Comparison of ENCODE assay signal across 8 cellular contexts in the genomic region with DNA sequence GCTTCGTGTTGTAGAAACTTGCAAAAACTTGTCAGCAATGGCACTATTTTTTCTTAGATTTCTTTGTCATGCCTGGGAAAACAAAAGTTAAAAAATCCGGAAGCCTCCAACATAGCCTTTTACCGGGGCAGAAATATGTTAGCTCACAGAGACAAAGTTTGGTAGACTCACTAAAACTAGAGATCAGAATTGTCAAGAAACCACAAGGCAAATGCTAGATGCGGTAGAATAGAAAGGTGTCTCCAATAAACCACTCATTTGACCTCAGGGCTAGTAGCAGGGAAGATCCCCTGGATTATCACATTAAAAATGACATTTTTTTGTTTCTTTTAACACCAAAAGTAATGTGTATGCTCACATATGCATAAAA. TPM values are rescaled to one million over a fixed set of nuclear protein-coding genes. Genes with fewer than 3 reads are reported as not detected.
DNase-seq lines count a peak whose midpoint lies in the region; ATAC-seq and TF ChIP-seq lines count a peak whose summit lies in the region.

No MANE protein-coding gene starts in this region.

- peaks cover 46% of the 10 kb centered on the region for H3K4me1 Mint-ChIP-seq in activated naive CD4-positive, alpha-beta T cell treated with anti-CD3 and anti-CD28 coated beads, Interleukin-2, amount 10 ng/mL, durations not matched to agents 7 days and 5 days
- peaks cover 44% of the 10 kb centered on the region for H3K4me1 Mint-ChIP-seq in activated naive CD8-positive, alpha-beta T cell treated with anti-CD3 and anti-CD28 coated beads, Interleukin-2, amount 10 ng/mL, durations not matched to agents 7 days and 5 days
- peaks cover 13% of the 10 kb centered on the region for H3K4me1 Mint-ChIP-seq in type B pancreatic cell (ENCODE audit: unreplicated experiment)

- TF ChIP-seq CTCF in type B pancreatic cell (conservative IDR thresholded peaks at IDR 0.05): no peak

- H3K36me3 Mint-ChIP-seq in activated naive CD4-positive, alpha-beta T cell treated with anti-CD3 and anti-CD28 coated beads, Interleukin-2, amount 10 ng/mL, durations not matched to agents 7 days and 5 days: peaks cover 45% of the 10 kb centered on the region
- H3K36me3 Mint-ChIP-seq in activated naive CD8-positive, alpha-beta T cell treated with anti-CD3 and anti-CD28 coated beads, Interleukin-2, amount 10 ng/mL, durations not matched to agents 7 days and 5 days: peaks cover 36% of the 10 kb centered on the region
- H3K36me3 Mint-ChIP-seq in type B pancreatic cell: no peaks in the 10 kb centered on the region

- no peaks in the 10 kb centered on the region for H3K27me3 Mint-ChIP-seq in activated naive CD4-positive, alpha-beta T cell treated with anti-CD3 and anti-CD28 coated beads, Interleukin-2, amount 10 ng/mL, durations not matched to agents 7 days and 5 days
- no peaks in the 10 kb centered on the region for H3K27me3 Mint-ChIP-seq in activated naive CD8-positive, alpha-beta T cell treated with anti-CD3 and anti-CD28 coated beads, Interleukin-2, amount 10 ng/mL, durations not matched to agents 7 days and 5 days
- no peaks in the 10 kb centered on the region for H3K27me3 Mint-ChIP-seq in type B pancreatic cell

- DNase-seq in activated naive CD4-positive, alpha-beta T cell treated with anti-CD3 and anti-CD28 coated beads, Interleukin-2, amount 10 ng/mL, durations not matched to agents 7 days and 5 days: no peak
- no peak for DNase-seq in activated naive CD4-positive, alpha-beta T cell treated with Interleukin-2 at 50 U/mL for 16 hours
- DNase-seq in activated naive CD8-positive, alpha-beta T cell treated with anti-CD3 and anti-CD28 coated beads, Interleukin-2, amount 10 ng/mL, durations not matched to agents 7 days and 5 days: no peak
- no peak for DNase-seq in left lobe of liver (ENCODE audit: low spot score)
- DNase-seq in type B pancreatic cell (ENCODE audit: extremely low spot score, unreplicated experiment): no peak
- no peak for DNase-seq in ureter (ENCODE audit: low spot score)
- no peak for DNase-seq in retina
- no peak for DNase-seq in NCI-H2029 treated with DMSO at 0.1 percent for 48 hours (lab: John Stamatoyannopoulos, UW)

- CTCF ChIA-PET in activated naive CD4-positive, alpha-beta T cell treated with anti-CD3 and anti-CD28 coated beads, Interleukin-2, amount 10 ng/mL, durations not matched to agents 7 days and 5 days (lab: Charles Lee): interaction anchor here (0.8 to 3.7 kb wide), 23 partner anchors 9 to 294 kb away, joined by 3 to 202 read pairs (median 6); a partner anchor contains a TSS

- no peak for ATAC-seq in activated naive CD8-positive, alpha-beta T cell treated with anti-CD3 and anti-CD28 coated beads, Interleukin-2, amount 10 ng/mL, durations not matched to agents 7 days and 5 days (ENCODE audit: low read depth)
- ATAC-seq in left lobe of liver: peak; percentile 47

- peak overlapping the region; percentile 87 for H3K4me3 Mint-ChIP-seq in activated naive CD4-positive, alpha-beta T cell treated with anti-CD3 and anti-CD28 coated beads, Interleukin-2, amount 10 ng/mL, durations not matched to agents 7 days and 5 days
- peak overlapping the region; percentile 96 for H3K4me3 Mint-ChIP-seq in activated naive CD8-positive, alpha-beta T cell treated with anti-CD3 and anti-CD28 coated beads, Interleukin-2, amount 10 ng/mL, durations not matched to agents 7 days and 5 days
- H3K4me3 Mint-ChIP-seq in type B pancreatic cell: peak overlapping the region; percentile 77

- POLR2A ChIA-PET in activated naive CD8-positive, alpha-beta T cell treated with anti-CD3 and anti-CD28 coated beads, Interleukin-2, amount 10 ng/mL, durations not matched to agents 7 days and 5 days (lab: Charles Lee): interaction anchor here (0.7 to 3.0 kb wide), 16 partner anchors 8 to 470 kb away, joined by 3 to 120 read pairs (median 6); a partner anchor contains a TSS

- H3K9me3 Mint-ChIP-seq in activated naive CD4-positive, alpha-beta T cell treated with anti-CD3 and anti-CD28 coated beads, Interleukin-2, amount 10 ng/mL, durations not matched to agents 7 days and 5 days: peaks cover 1% of the 10 kb centered on the region
- peaks cover 1% of the 10 kb centered on the region for H3K9me3 Mint-ChIP-seq in activated naive CD8-positive, alpha-beta T cell treated with anti-CD3 and anti-CD28 coated beads, Interleukin-2, amount 10 ng/mL, durations not matched to agents 7 days and 5 days
- peaks cover 6% of the 10 kb centered on the region for H3K9me3 Mint-ChIP-seq in type B pancreatic cell

- peak overlapping the region; percentile 92 for H3K27ac Mint-ChIP-seq in activated naive CD4-positive, alpha-beta T cell treated with anti-CD3 and anti-CD28 coated beads, Interleukin-2, amount 10 ng/mL, durations not matched to agents 7 days and 5 days
- H3K27ac Mint-ChIP-seq in activated naive CD8-positive, alpha-beta T cell treated with anti-CD3 and anti-CD28 coated beads, Interleukin-2, amount 10 ng/mL, durations not matched to agents 7 days and 5 days: peak overlapping the region; percentile 92
- peak overlapping the region; percentile 14 for H3K27ac Mint-ChIP-seq in type B pancreatic cell

RNA-seq across cellular contexts. Expression of a gene that starts 0.4 kb away (rescaled TPM):
- total RNA-seq in activated naive CD8-positive, alpha-beta T cell treated with anti-CD3 and anti-CD28 coated beads, Interleukin-2, amount 10 ng/mL, durations not matched to agents 7 days and 5 days: 10 to 100 TPM; 45.2 to 46.1 TPM
- total RNA-seq in left lobe of liver (5.4 TPM), type B pancreatic cell (ENCODE audit: low replicate concordance) (1.6 and 3.6 TPM in 2 replicates), ureter (16.6 TPM)

Comparison
In these comparisons a context has a peak if more than half of its experiments do, and no peak if none do; other contexts are left out.
1. H3K27ac Mint-ChIP-seq: peak in every context shown above with its lines; median percentile 92 in activated naive CD4-positive, alpha-beta T cell treated with anti-CD3 and anti-CD28 coated beads, Interleukin-2, amount 10 ng/mL, durations not matched to agents 7 days and 5 days; 92 in activated naive CD8-positive, alpha-beta T cell treated with anti-CD3 and anti-CD28 coated beads, Interleukin-2, amount 10 ng/mL, durations not matched to agents 7 days and 5 days; 14 in type B pancreatic cell.